12 cellular contexts compared by ENCODE assay signal in genomic region chr17:39801055-39801454, GRCh38.
DNase-seq lines count a peak whose midpoint lies in the region; ATAC-seq and TF ChIP-seq lines count a peak whose summit lies in the region.
"Had no signal": no experiment of that assay in that cellular context is flagged by ENCODE, and none has a peak within 500 bp of the region (broad histone marks: within the 10 kb centered on the region; RNA-seq: fewer than 3 reads in every experiment).

No MANE protein-coding gene starts in this region.

- POLR2A ChIA-PET in activated CD8-positive, alpha-beta T cell treated with anti-CD3 and anti-CD28 coated beads for 36 hours (lab: Charles Lee), result interaction anchor here (1.1 kb wide), 1 partner anchor 12 kb away, joined by 3 read pairs; no protein-coding TSS in a partner anchor

- peak overlapping the region; percentile 60 for H3K4me2 ChIP-seq in Karpas-422 (ENCODE audit: low read depth, low read length, poor library complexity, severe bottlenecking)
- H3K4me2 ChIP-seq in neural progenitor cell, result peak overlapping the region; percentile 26

- peaks cover under 1% of the 10 kb centered on the region; the same call in 1 of the 2 replicates for H3K36me3 ChIP-seq in Karpas-422 (ENCODE audit: insufficient read depth, low read length)
- H3K36me3 ChIP-seq in neural progenitor cell, result no peaks in the 10 kb centered on the region
- H3K36me3 ChIP-seq: brain microvascular endothelial cell, stomach had no signal

- no peaks in the 10 kb centered on the region for H3K27me3 Mint-ChIP-seq in activated CD8-positive, alpha-beta memory T cell treated with anti-CD3 and anti-CD28 coated beads, Interleukin-2, amount 10 ng/mL, durations not matched to agents 7 days and 5 days
- no peaks in the 10 kb centered on the region for H3K27me3 Mint-ChIP-seq in activated CD8-positive, alpha-beta T cell treated with anti-CD3 and anti-CD28 coated beads for 36 hours
- H3K27me3 Mint-ChIP-seq in neural progenitor cell (ENCODE audit: insufficient read depth, low read depth), result peaks cover 2% of the 10 kb centered on the region

- H3K27me3 ChIP-seq in Karpas-422 (ENCODE audit: low read length) (no peaks in the 10 kb centered on the region), neural progenitor cell (no peaks in the 10 kb centered on the region)
- H3K27me3 ChIP-seq: stomach had no signal

- H3K4me1 ChIP-seq in Karpas-422 (ENCODE audit: low read length) (peaks cover 82% of the 10 kb centered on the region), neural progenitor cell (peaks cover 14% of the 10 kb centered on the region)
- H3K4me1 ChIP-seq: stomach had no signal

- H4K20me1 ChIP-seq in Karpas-422 (ENCODE audit: insufficient read depth, low read depth, low read length), result no peaks in the 10 kb centered on the region
- no peaks in the 10 kb centered on the region for H4K20me1 ChIP-seq in neural progenitor cell (ENCODE audit: low read depth)

- no peak for TF ChIP-seq CTCF in activated CD8-positive, alpha-beta T cell treated with anti-CD3 and anti-CD28 coated beads for 36 hours (IDR thresholded peaks at IDR 0.05)
- TF ChIP-seq CTCF in neural progenitor cell (IDR thresholded peaks at IDR 0.05), result no peak

- H3K9ac ChIP-seq in Karpas-422 (ENCODE audit: low read length) (peak overlapping the region; percentile 46), neural progenitor cell (no peak overlapping the region)

- H3F3A ChIP-seq in neural progenitor cell (ENCODE audit: low read depth), result no peaks in the 10 kb centered on the region

- H3K4me1 Mint-ChIP-seq in activated CD8-positive, alpha-beta memory T cell treated with anti-CD3 and anti-CD28 coated beads, Interleukin-2, amount 10 ng/mL, durations not matched to agents 7 days and 5 days, result peaks cover 46% of the 10 kb centered on the region
- H3K4me1 Mint-ChIP-seq in activated CD8-positive, alpha-beta T cell treated with anti-CD3 and anti-CD28 coated beads for 36 hours (ENCODE audit: low read depth), result peaks cover 59% of the 10 kb centered on the region
- peaks cover 6% of the 10 kb centered on the region for H3K4me1 Mint-ChIP-seq in neural progenitor cell

- H3K9me3 ChIP-seq in Karpas-422 (ENCODE audit: low read length), result no peaks in the 10 kb centered on the region
- H3K9me3 ChIP-seq in neural progenitor cell (ENCODE audit: low read depth), result no peaks in the 10 kb centered on the region
- H3K9me3 ChIP-seq: stomach had no signal

- H2AFZ ChIP-seq in Karpas-422 (ENCODE audit: low read length), result no peak overlapping the region
- peak overlapping the region; percentile 60 for H2AFZ ChIP-seq in neural progenitor cell (replicated peaks)

- H3K27ac Mint-ChIP-seq in activated CD8-positive, alpha-beta memory T cell treated with anti-CD3 and anti-CD28 coated beads, Interleukin-2, amount 10 ng/mL, durations not matched to agents 7 days and 5 days, result peak overlapping the region; percentile 91
- peak overlapping the region; percentile 76 for H3K27ac Mint-ChIP-seq in activated CD8-positive, alpha-beta T cell treated with anti-CD3 and anti-CD28 coated beads for 36 hours
- H3K27ac Mint-ChIP-seq in neural progenitor cell, result no peak overlapping the region

- H3K36me3 Mint-ChIP-seq in activated CD8-positive, alpha-beta memory T cell treated with anti-CD3 and anti-CD28 coated beads, Interleukin-2, amount 10 ng/mL, durations not matched to agents 7 days and 5 days, result peaks cover 42% of the 10 kb centered on the region
- H3K36me3 Mint-ChIP-seq in activated CD8-positive, alpha-beta T cell treated with anti-CD3 and anti-CD28 coated beads for 36 hours (ENCODE audit: low read depth), result peaks cover 34% of the 10 kb centered on the region
- H3K36me3 Mint-ChIP-seq in neural progenitor cell, result no peaks in the 10 kb centered on the region

- intact Hi-C loops in activated CD8-positive, alpha-beta T cell treated with anti-CD3 and anti-CD28 coated beads for 36 hours (cut with micrococcal nuclease), result no loop called here

- no peak overlapping the region for H3K4me3 Mint-ChIP-seq in activated CD8-positive, alpha-beta memory T cell treated with anti-CD3 and anti-CD28 coated beads, Interleukin-2, amount 10 ng/mL, durations not matched to agents 7 days and 5 days
- no peak overlapping the region for H3K4me3 Mint-ChIP-seq in activated CD8-positive, alpha-beta T cell treated with anti-CD3 and anti-CD28 coated beads for 36 hours
- H3K4me3 Mint-ChIP-seq in neural progenitor cell, result no peak overlapping the region

- ATAC-seq in activated CD8-positive, alpha-beta memory T cell treated with anti-CD3 and anti-CD28 coated beads, Interleukin-2, amount 10 ng/mL, durations not matched to agents 7 days and 5 days, result no peak
- no peak for ATAC-seq in activated CD8-positive, alpha-beta T cell treated with anti-CD3 and anti-CD28 coated beads for 36 hours
- no peak for ATAC-seq in HG02763 (IDR thresholded peaks at IDR 0.05; ENCODE audit: unreplicated experiment)

- H3K4me3 ChIP-seq in Karpas-422 (ENCODE audit: low read length) (peak overlapping the region; percentile 14; the same call in 1 of the 2 replicates), neural progenitor cell (no peak overlapping the region)
- H3K4me3 ChIP-seq: stomach had no signal

- DNase-seq in activated CD8-positive, alpha-beta memory T cell treated with anti-CD3 and anti-CD28 coated beads, Interleukin-2, amount 10 ng/mL, durations not matched to agents 7 days and 5 days, result no peak
- DNase-seq in activated CD8-positive, alpha-beta memory T cell treated with anti-CD3 and anti-CD28 coated beads, Interleukin-2, amount 50 U/mL, for 4 hours, result no peak
- DNase-seq in Karpas-422, result peak; percentile 56
- no peak for DNase-seq in activated CD8-positive, alpha-beta T cell treated with anti-CD3 and anti-CD28 coated beads for 36 hours
- DNase-seq in neural progenitor cell (ENCODE audit: low spot score), result peak; percentile 3
- no peak for DNase-seq in T1000 (lab: John Stamatoyannopoulos, UW)
- DNase-seq in inferior parietal cortex (ENCODE audit: extremely low spot score), result no peak
- DNase-seq: activated CD8-positive, alpha-beta memory T cell treated with anti-CD3 and anti-CD28 coated beads, Interleukin-2, amount 50 U/mL, for 48 hours; brain microvascular endothelial cell; NCI-H187 treated with DMSO at 0.1 percent for 48 hours; stomach had no signal

- CTCF ChIA-PET in activated CD8-positive, alpha-beta memory T cell treated with anti-CD3 and anti-CD28 coated beads, Interleukin-2, amount 10 ng/mL, durations not matched to agents 7 days and 5 days (lab: Charles Lee), result interaction anchor here (0.6 to 2.3 kb wide), 6 partner anchors 11 to 179 kb away, joined by 3 to 6 read pairs (median 4); partner anchors contain the start of gene MIEN1
- CTCF ChIA-PET in activated CD8-positive, alpha-beta T cell treated with anti-CD3 and anti-CD28 coated beads for 36 hours (lab: Charles Lee), result interaction anchor here (0.9 kb wide), 2 partner anchors 20 to 22 kb away, joined by 3 to 4 read pairs; no protein-coding TSS in a partner anchor

- H3K9me3 Mint-ChIP-seq in activated CD8-positive, alpha-beta memory T cell treated with anti-CD3 and anti-CD28 coated beads, Interleukin-2, amount 10 ng/mL, durations not matched to agents 7 days and 5 days (ENCODE audit: low read depth), result no peaks in the 10 kb centered on the region
- peaks cover 1% of the 10 kb centered on the region for H3K9me3 Mint-ChIP-seq in activated CD8-positive, alpha-beta T cell treated with anti-CD3 and anti-CD28 coated beads for 36 hours
- H3K9me3 Mint-ChIP-seq in neural progenitor cell, result no peaks in the 10 kb centered on the region

- H3K79me2 ChIP-seq in Karpas-422 (ENCODE audit: low read length) (peaks cover 55% of the 10 kb centered on the region), neural progenitor cell (ENCODE audit: low read depth) (no peaks in the 10 kb centered on the region)

- H3K9me2 ChIP-seq in Karpas-422 (replicated peaks; ENCODE audit: insufficient read depth, low read length), result no peaks in the 10 kb centered on the region

- H3K27ac ChIP-seq in Karpas-422 (ENCODE audit: low read length) (peak overlapping the region; percentile 95), neural progenitor cell (no peak overlapping the region)
- H3K27ac ChIP-seq: brain microvascular endothelial cell, stomach had no signal

Comparison
In these comparisons a context has a peak if more than half of its experiments do, and no peak if none do; other contexts are left out.
1. DNase-seq: peak in Karpas-422 (single experiment) and neural progenitor cell (single experiment); none in activated CD8-positive, alpha-beta memory T cell treated with anti-CD3 and anti-CD28 coated beads, Interleukin-2, amount 10 ng/mL, durations not matched to agents 7 days and 5 days (single experiment), activated CD8-positive, alpha-beta memory T cell treated with anti-CD3 and anti-CD28 coated beads, Interleukin-2, amount 50 U/mL, for 4 hours (single experiment), activated CD8-positive, alpha-beta T cell treated with anti-CD3 and anti-CD28 coated beads for 36 hours (single experiment), T1000 (single experiment) and inferior parietal cortex (single experiment).